1 cellular context compared by ENCODE assay signal in the genomic region with DNA sequence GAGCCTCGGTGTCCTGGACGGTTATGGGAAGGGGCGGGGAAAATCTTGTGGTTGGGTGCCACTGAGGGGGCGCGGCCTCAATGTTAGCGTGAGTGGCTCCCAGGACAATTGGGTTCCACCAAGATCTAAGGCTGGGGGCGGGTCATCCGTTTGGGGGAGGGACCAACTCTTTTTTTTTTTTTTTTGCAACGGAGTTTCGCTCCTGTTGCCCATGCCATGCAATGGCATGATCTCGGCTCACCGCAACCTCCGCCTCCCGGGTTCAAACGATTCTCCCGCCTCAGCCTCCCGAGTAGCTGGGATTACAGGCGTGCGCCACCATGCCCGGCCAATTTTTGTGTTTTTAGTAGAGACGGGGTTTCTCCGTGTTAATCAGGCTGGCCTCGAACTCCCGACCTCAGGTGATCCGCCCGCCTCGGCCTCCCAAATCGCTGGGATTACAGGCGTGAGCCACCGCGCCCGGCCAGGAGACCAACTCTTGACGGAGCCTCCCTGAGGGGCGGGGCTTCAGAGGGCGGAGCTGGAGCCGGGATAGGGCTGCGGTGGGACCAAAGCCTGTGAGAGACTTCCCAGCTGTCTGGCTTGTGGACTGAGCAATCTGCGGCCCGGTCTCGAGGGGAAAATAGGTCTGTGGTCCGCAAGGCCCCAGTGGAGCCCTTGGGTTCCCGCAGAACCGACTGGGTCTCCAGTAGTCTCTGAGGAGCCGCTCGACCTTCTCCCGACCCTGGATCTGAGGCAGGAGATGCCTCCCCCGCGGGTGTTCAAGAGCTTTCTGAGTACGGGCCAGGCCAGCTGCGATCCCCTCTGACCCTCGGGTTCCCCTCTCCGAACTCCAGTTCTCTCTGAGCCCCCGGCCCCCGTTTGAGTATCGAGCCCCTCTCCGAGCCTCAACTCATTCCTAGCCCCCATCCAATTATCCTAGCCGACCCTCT.
TF ChIP-seq lines count a peak whose summit lies in the region.

No MANE protein-coding gene starts in this region.

TF ChIP-seq in HepG2, 621 proteins besides CTCF, POLR2A, EP300 and RAD21 (continued from another document and continues in another):
- TF ChIP-seq RFXAP (CRISPR knock-in tag; IDR thresholded peaks at IDR 0.05; ENCODE audit: borderline replicate concordance) (peak; percentile 59; the same call in 1 of the 2 replicates), PRPF4 (IDR thresholded peaks at IDR 0.05; ENCODE audit: low read depth, low read length, poor library complexity, severe bottlenecking) (peak; percentile 58), DPF2 (CRISPR knock-in tag; IDR thresholded peaks at IDR 0.05; ENCODE audit: borderline replicate concordance, low read depth) (peak; percentile 41), ZNF235 (CRISPR knock-in tag; IDR thresholded peaks at IDR 0.05; ENCODE audit: borderline replicate concordance) (peak; percentile 80; the same call in 1 of the 2 replicates), SAP130 (CRISPR knock-in tag; IDR thresholded peaks at IDR 0.05; ENCODE audit: low read depth) (peak; percentile 82), ONECUT2 (CRISPR knock-in tag; IDR thresholded peaks at IDR 0.05) (no peak), ZNF790 (CRISPR knock-in tag; IDR thresholded peaks at IDR 0.05; ENCODE audit: borderline replicate concordance) (peak; percentile 73; the same call in 1 of the 2 replicates), ESRRA (CRISPR knock-in tag; IDR thresholded peaks at IDR 0.05; ENCODE audit: low read depth) (no peak), ZSCAN25 (CRISPR knock-in tag; IDR thresholded peaks at IDR 0.05) (peak; percentile 49; the same call in 1 of the 2 replicates), MAF1 (CRISPR knock-in tag; IDR thresholded peaks at IDR 0.05; ENCODE audit: borderline replicate concordance) (no peak; the same call in 1 of the 2 replicates), TBX3 (IDR thresholded peaks at IDR 0.05; ENCODE audit: borderline replicate concordance) (0 out of 2 replicates have a peak, but pooled peaks have one; percentile 26), ZFYVE20 (CRISPR knock-in tag; IDR thresholded peaks at IDR 0.05; ENCODE audit: borderline replicate concordance, low read depth) (no peak), ZBTB21 (CRISPR knock-in tag; IDR thresholded peaks at IDR 0.05) (no peak; the same call in 1 of the 2 replicates), HNRNPUL1 (IDR thresholded peaks at IDR 0.05; ENCODE audit: low read depth, low read length) (no peak), ZNF230 (CRISPR knock-in tag; IDR thresholded peaks at IDR 0.05) (0 out of 2 replicates have a peak, but pooled peaks have one; percentile 57), ZNF644 (CRISPR knock-in tag; IDR thresholded peaks at IDR 0.05; ENCODE audit: low read depth) (no peak; the same call in 1 of the 2 replicates), ZNF335 (CRISPR knock-in tag; IDR thresholded peaks at IDR 0.05) (peak; percentile 33), ZNF101 (CRISPR knock-in tag; IDR thresholded peaks at IDR 0.05; ENCODE audit: borderline replicate concordance, low read depth) (0 out of 2 replicates have a peak, but pooled peaks have one; percentile 93), PLRG1 (conservative IDR thresholded peaks at IDR 0.05) (no peak), ZNF777 (CRISPR knock-in tag; IDR thresholded peaks at IDR 0.05) (peak; percentile 47; the same call in 1 of the 2 replicates), HOXA7 (CRISPR knock-in tag; IDR thresholded peaks at IDR 0.05) (no peak), FOXK1 (CRISPR knock-in tag; IDR thresholded peaks at IDR 0.05; ENCODE audit: borderline replicate concordance, low read depth) (peak; percentile 52; the same call in 1 of the 2 replicates), SP1 (IDR thresholded peaks at IDR 0.05) (peak; percentile 48; the same call in 1 of the 2 replicates), SP1 (CRISPR knock-in tag; IDR thresholded peaks at IDR 0.05) (peak; percentile 82), WIZ (CRISPR knock-in tag; IDR thresholded peaks at IDR 0.05) (no peak; the same call in none of the 2 replicates), RARG (CRISPR knock-in tag; IDR thresholded peaks at IDR 0.05; ENCODE audit: low read depth) (no peak; the same call in 1 of the 2 replicates), ZNF619 (CRISPR knock-in tag; IDR thresholded peaks at IDR 0.05) (no peak), ZNF354B (CRISPR knock-in tag; IDR thresholded peaks at IDR 0.05) (0 out of 2 replicates have a peak, but pooled peaks have one; percentile 65)
- TF ChIP-seq, protein P1, sequence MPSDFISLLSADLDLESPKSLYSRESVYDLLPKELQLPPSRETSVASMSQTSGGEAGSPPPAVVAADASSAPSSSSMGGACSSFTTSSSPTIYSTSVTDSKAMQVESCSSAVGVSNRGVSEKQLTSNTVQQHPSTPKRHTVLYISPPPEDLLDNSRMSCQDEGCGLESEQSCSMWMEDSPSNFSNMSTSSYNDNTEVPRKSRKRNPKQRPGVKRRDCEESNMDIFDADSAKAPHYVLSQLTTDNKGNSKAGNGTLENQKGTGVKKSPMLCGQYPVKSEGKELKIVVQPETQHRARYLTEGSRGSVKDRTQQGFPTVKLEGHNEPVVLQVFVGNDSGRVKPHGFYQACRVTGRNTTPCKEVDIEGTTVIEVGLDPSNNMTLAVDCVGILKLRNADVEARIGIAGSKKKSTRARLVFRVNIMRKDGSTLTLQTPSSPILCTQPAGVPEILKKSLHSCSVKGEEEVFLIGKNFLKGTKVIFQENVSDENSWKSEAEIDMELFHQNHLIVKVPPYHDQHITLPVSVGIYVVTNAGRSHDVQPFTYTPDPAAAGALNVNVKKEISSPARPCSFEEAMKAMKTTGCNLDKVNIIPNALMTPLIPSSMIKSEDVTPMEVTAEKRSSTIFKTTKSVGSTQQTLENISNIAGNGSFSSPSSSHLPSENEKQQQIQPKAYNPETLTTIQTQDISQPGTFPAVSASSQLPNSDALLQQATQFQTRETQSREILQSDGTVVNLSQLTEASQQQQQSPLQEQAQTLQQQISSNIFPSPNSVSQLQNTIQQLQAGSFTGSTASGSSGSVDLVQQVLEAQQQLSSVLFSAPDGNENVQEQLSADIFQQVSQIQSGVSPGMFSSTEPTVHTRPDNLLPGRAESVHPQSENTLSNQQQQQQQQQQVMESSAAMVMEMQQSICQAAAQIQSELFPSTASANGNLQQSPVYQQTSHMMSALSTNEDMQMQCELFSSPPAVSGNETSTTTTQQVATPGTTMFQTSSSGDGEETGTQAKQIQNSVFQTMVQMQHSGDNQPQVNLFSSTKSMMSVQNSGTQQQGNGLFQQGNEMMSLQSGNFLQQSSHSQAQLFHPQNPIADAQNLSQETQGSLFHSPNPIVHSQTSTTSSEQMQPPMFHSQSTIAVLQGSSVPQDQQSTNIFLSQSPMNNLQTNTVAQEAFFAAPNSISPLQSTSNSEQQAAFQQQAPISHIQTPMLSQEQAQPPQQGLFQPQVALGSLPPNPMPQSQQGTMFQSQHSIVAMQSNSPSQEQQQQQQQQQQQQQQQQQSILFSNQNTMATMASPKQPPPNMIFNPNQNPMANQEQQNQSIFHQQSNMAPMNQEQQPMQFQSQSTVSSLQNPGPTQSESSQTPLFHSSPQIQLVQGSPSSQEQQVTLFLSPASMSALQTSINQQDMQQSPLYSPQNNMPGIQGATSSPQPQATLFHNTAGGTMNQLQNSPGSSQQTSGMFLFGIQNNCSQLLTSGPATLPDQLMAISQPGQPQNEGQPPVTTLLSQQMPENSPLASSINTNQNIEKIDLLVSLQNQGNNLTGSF (CRISPR knock-in tag; IDR thresholded peaks at IDR 0.05) = peak; percentile 31; the same call in 1 of the 2 replicates
- TF ChIP-seq, protein P2, sequence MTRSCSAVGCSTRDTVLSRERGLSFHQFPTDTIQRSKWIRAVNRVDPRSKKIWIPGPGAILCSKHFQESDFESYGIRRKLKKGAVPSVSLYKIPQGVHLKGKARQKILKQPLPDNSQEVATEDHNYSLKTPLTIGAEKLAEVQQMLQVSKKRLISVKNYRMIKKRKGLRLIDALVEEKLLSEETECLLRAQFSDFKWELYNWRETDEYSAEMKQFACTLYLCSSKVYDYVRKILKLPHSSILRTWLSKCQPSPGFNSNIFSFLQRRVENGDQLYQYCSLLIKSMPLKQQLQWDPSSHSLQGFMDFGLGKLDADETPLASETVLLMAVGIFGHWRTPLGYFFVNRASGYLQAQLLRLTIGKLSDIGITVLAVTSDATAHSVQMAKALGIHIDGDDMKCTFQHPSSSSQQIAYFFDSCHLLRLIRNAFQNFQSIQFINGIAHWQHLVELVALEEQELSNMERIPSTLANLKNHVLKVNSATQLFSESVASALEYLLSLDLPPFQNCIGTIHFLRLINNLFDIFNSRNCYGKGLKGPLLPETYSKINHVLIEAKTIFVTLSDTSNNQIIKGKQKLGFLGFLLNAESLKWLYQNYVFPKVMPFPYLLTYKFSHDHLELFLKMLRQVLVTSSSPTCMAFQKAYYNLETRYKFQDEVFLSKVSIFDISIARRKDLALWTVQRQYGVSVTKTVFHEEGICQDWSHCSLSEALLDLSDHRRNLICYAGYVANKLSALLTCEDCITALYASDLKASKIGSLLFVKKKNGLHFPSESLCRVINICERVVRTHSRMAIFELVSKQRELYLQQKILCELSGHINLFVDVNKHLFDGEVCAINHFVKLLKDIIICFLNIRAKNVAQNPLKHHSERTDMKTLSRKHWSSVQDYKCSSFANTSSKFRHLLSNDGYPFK (CRISPR knock-in tag; IDR thresholded peaks at IDR 0.05; ENCODE audit: borderline replicate concordance) = 0 out of 2 replicates have a peak, but pooled peaks have one; percentile 27
- TF ChIP-seq, protein P3, sequence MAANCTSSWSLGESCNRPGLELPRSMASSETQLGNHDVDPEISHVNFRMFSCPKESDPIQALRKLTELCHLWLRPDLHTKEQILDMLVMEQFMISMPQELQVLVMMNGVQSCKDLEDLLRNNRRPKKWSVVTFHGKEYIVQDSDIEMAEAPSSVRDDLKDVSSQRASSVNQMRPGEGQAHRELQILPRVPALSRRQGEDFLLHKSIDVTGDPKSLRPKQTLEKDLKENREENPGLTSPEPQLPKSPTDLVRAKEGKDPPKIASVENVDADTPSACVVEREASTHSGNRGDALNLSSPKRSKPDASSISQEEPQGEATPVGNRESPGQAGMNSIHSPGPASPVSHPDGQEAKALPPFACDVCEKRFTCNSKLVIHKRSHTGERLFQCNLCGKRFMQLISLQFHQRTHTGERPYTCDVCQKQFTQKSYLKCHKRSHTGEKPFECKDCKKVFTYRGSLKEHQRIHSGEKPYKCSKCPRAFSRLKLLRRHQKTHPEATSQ (CRISPR knock-in tag; IDR thresholded peaks at IDR 0.05; ENCODE audit: borderline replicate concordance) = peak; percentile 84; the same call in 1 of the 2 replicates
- TF ChIP-seq, protein P4, sequence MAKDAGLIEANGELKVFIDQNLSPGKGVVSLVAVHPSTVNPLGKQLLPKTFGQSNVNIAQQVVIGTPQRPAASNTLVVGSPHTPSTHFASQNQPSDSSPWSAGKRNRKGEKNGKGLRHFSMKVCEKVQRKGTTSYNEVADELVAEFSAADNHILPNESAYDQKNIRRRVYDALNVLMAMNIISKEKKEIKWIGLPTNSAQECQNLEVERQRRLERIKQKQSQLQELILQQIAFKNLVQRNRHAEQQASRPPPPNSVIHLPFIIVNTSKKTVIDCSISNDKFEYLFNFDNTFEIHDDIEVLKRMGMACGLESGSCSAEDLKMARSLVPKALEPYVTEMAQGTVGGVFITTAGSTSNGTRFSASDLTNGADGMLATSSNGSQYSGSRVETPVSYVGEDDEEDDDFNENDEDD (CRISPR knock-in tag; IDR thresholded peaks at IDR 0.05; ENCODE audit: borderline replicate concordance) = peak; percentile 59
- TF ChIP-seq, protein P5, sequence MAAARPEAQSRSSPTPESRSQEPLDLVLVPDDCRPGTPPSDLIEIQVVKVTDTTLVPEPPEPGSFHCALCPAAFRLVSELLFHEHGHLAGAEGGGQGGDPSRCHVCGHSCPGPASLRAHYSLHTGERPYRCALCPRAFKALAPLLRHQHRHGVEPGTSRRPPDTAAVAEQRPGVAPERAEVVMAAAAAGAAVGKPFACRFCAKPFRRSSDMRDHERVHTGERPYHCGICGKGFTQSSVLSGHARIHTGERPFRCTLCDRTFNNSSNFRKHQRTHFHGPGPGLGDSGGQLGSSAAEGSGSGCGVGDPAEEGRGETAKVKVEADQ (CRISPR knock-in tag; IDR thresholded peaks at IDR 0.05; ENCODE audit: borderline replicate concordance) = peak; percentile 76
- TF ChIP-seq, protein P6, sequence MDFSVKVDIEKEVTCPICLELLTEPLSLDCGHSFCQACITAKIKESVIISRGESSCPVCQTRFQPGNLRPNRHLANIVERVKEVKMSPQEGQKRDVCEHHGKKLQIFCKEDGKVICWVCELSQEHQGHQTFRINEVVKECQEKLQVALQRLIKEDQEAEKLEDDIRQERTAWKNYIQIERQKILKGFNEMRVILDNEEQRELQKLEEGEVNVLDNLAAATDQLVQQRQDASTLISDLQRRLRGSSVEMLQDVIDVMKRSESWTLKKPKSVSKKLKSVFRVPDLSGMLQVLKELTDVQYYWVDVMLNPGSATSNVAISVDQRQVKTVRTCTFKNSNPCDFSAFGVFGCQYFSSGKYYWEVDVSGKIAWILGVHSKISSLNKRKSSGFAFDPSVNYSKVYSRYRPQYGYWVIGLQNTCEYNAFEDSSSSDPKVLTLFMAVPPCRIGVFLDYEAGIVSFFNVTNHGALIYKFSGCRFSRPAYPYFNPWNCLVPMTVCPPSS (IDR thresholded peaks at IDR 0.05) = no peak
- TF ChIP-seq, protein P7, sequence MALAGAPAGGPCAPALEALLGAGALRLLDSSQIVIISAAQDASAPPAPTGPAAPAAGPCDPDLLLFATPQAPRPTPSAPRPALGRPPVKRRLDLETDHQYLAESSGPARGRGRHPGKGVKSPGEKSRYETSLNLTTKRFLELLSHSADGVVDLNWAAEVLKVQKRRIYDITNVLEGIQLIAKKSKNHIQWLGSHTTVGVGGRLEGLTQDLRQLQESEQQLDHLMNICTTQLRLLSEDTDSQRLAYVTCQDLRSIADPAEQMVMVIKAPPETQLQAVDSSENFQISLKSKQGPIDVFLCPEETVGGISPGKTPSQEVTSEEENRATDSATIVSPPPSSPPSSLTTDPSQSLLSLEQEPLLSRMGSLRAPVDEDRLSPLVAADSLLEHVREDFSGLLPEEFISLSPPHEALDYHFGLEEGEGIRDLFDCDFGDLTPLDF (CRISPR knock-in tag; IDR thresholded peaks at IDR 0.05) = peak; percentile 49; the same call in 1 of the 2 replicates
- TF ChIP-seq, protein P8, sequence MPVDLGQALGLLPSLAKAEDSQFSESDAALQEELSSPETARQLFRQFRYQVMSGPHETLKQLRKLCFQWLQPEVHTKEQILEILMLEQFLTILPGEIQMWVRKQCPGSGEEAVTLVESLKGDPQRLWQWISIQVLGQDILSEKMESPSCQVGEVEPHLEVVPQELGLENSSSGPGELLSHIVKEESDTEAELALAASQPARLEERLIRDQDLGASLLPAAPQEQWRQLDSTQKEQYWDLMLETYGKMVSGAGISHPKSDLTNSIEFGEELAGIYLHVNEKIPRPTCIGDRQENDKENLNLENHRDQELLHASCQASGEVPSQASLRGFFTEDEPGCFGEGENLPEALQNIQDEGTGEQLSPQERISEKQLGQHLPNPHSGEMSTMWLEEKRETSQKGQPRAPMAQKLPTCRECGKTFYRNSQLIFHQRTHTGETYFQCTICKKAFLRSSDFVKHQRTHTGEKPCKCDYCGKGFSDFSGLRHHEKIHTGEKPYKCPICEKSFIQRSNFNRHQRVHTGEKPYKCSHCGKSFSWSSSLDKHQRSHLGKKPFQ (CRISPR knock-in tag; IDR thresholded peaks at IDR 0.05; ENCODE audit: insufficient replicate concordance) = peak; percentile 93
- TF ChIP-seq, protein P9, sequence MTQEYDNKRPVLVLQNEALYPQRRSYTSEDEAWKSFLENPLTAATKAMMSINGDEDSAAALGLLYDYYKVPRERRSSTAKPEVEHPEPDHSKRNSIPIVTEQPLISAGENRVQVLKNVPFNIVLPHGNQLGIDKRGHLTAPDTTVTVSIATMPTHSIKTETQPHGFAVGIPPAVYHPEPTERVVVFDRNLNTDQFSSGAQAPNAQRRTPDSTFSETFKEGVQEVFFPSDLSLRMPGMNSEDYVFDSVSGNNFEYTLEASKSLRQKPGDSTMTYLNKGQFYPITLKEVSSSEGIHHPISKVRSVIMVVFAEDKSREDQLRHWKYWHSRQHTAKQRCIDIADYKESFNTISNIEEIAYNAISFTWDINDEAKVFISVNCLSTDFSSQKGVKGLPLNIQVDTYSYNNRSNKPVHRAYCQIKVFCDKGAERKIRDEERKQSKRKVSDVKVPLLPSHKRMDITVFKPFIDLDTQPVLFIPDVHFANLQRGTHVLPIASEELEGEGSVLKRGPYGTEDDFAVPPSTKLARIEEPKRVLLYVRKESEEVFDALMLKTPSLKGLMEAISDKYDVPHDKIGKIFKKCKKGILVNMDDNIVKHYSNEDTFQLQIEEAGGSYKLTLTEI (CRISPR knock-in tag; conservative IDR thresholded peaks at IDR 0.05) = no peak
